ENCODE assay signal across 9 cellular contexts in the genomic region with DNA sequence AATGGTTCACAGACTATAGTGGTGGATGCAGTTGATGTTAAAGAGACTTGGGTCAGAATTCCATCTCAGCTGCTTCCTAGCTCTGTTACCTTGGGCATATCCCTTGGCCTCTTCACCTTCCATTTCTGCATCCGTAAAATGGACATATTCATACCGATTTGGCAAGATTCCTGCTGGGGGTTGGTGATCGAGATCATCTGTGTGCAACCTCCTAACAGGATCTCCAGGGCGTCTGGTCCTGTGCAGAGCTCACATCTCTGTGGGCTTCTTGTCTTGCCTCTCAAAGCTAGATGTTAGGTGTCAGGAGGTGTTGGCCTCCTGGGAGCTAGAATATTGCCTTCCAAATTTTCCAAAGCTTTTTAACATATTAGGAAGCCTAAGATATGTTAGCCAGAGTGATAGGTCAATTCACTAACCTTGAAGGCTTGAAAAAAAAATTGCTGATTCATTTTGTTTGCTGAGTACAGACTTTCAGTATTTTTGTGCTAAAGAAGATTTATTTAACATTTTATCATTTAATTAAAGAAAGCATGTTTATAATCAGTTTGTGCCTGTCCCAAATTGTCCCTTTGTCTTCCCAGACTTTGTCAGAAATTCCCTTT.
DNase-seq lines count a peak whose midpoint lies in the region; ATAC-seq and TF ChIP-seq lines count a peak whose summit lies in the region.
"Had no signal": no experiment of that assay in that cellular context is flagged by ENCODE, and none has a peak within 500 bp of the region (broad histone marks: within the 10 kb centered on the region; RNA-seq: fewer than 3 reads in every experiment).

No MANE protein-coding gene starts in this region.

- peak overlapping the region; percentile 85 for H3K27ac ChIP-seq in upper lobe of right lung

- TF ChIP-seq CTCF in epithelial cell of esophagus (IDR thresholded peaks at IDR 0.05; ENCODE audit: insufficient read depth, low read depth, low read length, missing control alignments) (no peak), nephron (IDR thresholded peaks at IDR 0.05; ENCODE audit: unreplicated experiment in 3 of 3) (no peak), upper lobe of right lung (IDR thresholded peaks at IDR 0.05) (no peak)

- peaks cover 17% of the 10 kb centered on the region for H3K4me1 Mint-ChIP-seq in nephron

- intact Hi-C loops in upper lobe of right lung (cut with DNase I), result no loop called here

- no peaks in the 10 kb centered on the region for H3K36me3 ChIP-seq in upper lobe of right lung

- H3K27ac Mint-ChIP-seq in nephron, result peak overlapping the region; percentile 68 to 86 (median 73)

- H3K27me3 Mint-ChIP-seq in nephron (ENCODE audit: low read depth), result peaks cover 4% of the 10 kb centered on the region

- H3K4me1 ChIP-seq in upper lobe of right lung, result peaks cover 6% of the 10 kb centered on the region

- H3K9me3 ChIP-seq in upper lobe of right lung, result no peaks in the 10 kb centered on the region

- DNase-seq in SIG-M5 treated with dmso at 0.1 percent for 504 hours (lab: John Stamatoyannopoulos, UW; ENCODE audit: unreplicated experiment) (peak; percentile 35), SIG-M5 (lab: John Stamatoyannopoulos, UW) (no peak), epithelial cell of esophagus (ENCODE audit: low read depth) (peak; percentile 10), upper lobe of right lung (no peak), NCI-H748 (lab: John Stamatoyannopoulos, UW; ENCODE audit: unreplicated experiment) (no peak), NCI-H1694 treated with DMSO at 0.1 percent for 48 hours (lab: John Stamatoyannopoulos, UW) (no peak)
- DNase-seq: stimulated activated CD4-positive, alpha-beta T cell treated with anti-CD3 and anti-CD28 coated beads, Interleukin-4, amount 100 ng/mL, for 4 hours had no signal

- H3K27me3 ChIP-seq in upper lobe of right lung, result no peaks in the 10 kb centered on the region

- H3K4me3 Mint-ChIP-seq in nephron, result peak overlapping the region; percentile 2 to 20 (median 20)

- H3K4me3 ChIP-seq in epithelial cell of esophagus (ENCODE audit: low read length) (peak overlapping the region; percentile 46), upper lobe of right lung (peak overlapping the region; percentile 36)

- no peaks in the 10 kb centered on the region for H3K36me3 Mint-ChIP-seq in nephron (ENCODE audit: low read depth)

- peaks cover 2% of the 10 kb centered on the region for H3K9me3 Mint-ChIP-seq in nephron

- ATAC-seq in upper lobe of right lung, result no peak
- ATAC-seq in HG03521 (IDR thresholded peaks at IDR 0.05; ENCODE audit: unreplicated experiment), result no peak

Comparison
In these comparisons a context has a peak if more than half of its experiments do, and no peak if none do; other contexts are left out.
1. DNase-seq: peak in SIG-M5 treated with dmso at 0.1 percent for 504 hours (single experiment) and epithelial cell of esophagus (single experiment); none in SIG-M5 (single experiment), upper lobe of right lung (single experiment), NCI-H748 (single experiment) and NCI-H1694 treated with DMSO at 0.1 percent for 48 hours (single experiment).